Comparison of ENCODE assay signal across 26 cellular contexts in the genomic region with DNA sequence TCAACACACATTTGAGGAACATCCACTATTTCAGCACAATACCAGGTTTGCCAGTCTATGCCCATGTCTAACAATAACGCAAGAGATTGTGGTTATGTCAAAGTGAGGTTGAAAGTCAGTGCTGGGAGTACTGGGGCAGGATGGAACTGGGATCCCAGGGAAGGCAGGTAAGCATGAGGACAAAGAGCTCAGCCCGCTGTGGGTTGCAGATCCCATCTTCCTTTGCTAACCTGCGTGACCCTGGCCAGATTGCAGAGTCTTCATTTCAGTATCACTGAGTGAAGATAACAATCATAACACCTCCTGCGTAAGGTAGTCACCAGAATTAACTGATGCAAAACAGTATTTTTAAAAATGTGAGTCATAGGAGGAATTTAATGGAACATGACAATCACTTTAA.
"Had no signal": no experiment of that assay in that cellular context is flagged by ENCODE, and none has a peak within 500 bp of the region (broad histone marks: within the 10 kb centered on the region; RNA-seq: fewer than 3 reads in every experiment).

No MANE protein-coding gene starts in this region.

- FAIRE-seq: urothelium cell line had no signal

- H3K36me3 ChIP-seq: stomach, suprapubic skin, thoracic aorta, thyroid gland, tibial artery, tibial nerve, transverse colon, upper lobe of left lung, upper lobe of right lung, uterus, vagina had no signal

- H3K4me3 ChIP-seq: stomach, suprapubic skin, testis, thoracic aorta, thyroid gland, tibial artery, tibial nerve, transverse colon, upper lobe of left lung, upper lobe of right lung, uterus, vagina had no signal

- DNase-seq: stimulated activated CD4-positive, alpha-beta T cell treated with anti-CD3 and anti-CD28 coated beads, Interleukin-2, amount 100 ng/mL, for 48 hours; stimulated activated CD4-positive, alpha-beta T cell treated with anti-CD3 and anti-CD28 coated beads, Interleukin-4, amount 100 ng/mL, for 1 hour; stimulated activated CD4-positive, alpha-beta T cell treated with anti-CD3 and anti-CD28 coated beads, Interleukin-4, amount 100 ng/mL, for 24 hours; stimulated activated CD4-positive, alpha-beta T cell treated with anti-CD3 and anti-CD28 coated beads, Interleukin-4, amount 100 ng/mL, for 4 hours; stimulated activated CD8-positive, alpha-beta memory T cell treated with anti-CD3 and anti-CD28 coated beads, Interleukin-4, amount 100 ng/mL, for 48 hours; stimulated activated naive B cell treated with anti-CD40 and anti-IgM and Interleukin-4, amounts not matched to agents 10 μg/mL and 1 μg/mL and 100 μg/mL, for 72 hours; stimulated activated naive CD4-positive, alpha-beta T cell; stimulated activated naive CD4-positive, alpha-beta T cell treated with Interleukin-2 at 50 U/mL for 16 hours; stimulated activated naive CD8-positive, alpha-beta T cell treated with anti-CD3 and anti-CD28 coated beads, Interleukin-15, amount 100 ng/mL, for 72 hours; stimulated activated naive CD8-positive, alpha-beta T cell treated with anti-CD3 and anti-CD28 coated beads, Interleukin-15, Interleukin-2, amounts not matched to agents 100 U/mL and 50 U/mL, for 24 hours; stomach; substantia nigra; testis; thyroid gland; tibial artery; transverse colon; upper lobe of left lung; upper lobe of right lung; uterus had no signal

- H3K27me3 ChIP-seq: stomach, suprapubic skin, testis, thyroid gland, tibial artery, tibial nerve, transverse colon, upper lobe of left lung, upper lobe of right lung, uterus, vagina had no signal

- ATAC-seq: stimulated activated effector memory CD8-positive, alpha-beta T cell treated with anti-CD3 and anti-CD28 coated beads, Interleukin-12 subunit alpha, Interleukin-12 subunit beta, amount 100 ng/mL, for 72 hours; stimulated activated memory B cell treated with anti-CD40 and anti-IgM and Interleukin-4, amounts not matched to agents 10 μg/mL and 1 μg/mL and 100 μg/mL, for 72 hours; stimulated activated naive B cell treated with anti-CD40 and anti-IgM and Interleukin-4, amounts not matched to agents 10 μg/mL and 1 μg/mL and 100 μg/mL, for 72 hours; stimulated activated naive CD8-positive, alpha-beta T cell treated with anti-CD3 and anti-CD28 coated beads, Interleukin-15, amount 100 ng/mL, for 72 hours; stimulated activated naive CD8-positive, alpha-beta T cell treated with anti-CD3 and anti-CD28 coated beads, Interleukin-15, Interleukin-2, amounts not matched to agents 100 U/mL and 50 U/mL, for 24 hours; upper lobe of right lung had no signal
